In the genomic region with DNA sequence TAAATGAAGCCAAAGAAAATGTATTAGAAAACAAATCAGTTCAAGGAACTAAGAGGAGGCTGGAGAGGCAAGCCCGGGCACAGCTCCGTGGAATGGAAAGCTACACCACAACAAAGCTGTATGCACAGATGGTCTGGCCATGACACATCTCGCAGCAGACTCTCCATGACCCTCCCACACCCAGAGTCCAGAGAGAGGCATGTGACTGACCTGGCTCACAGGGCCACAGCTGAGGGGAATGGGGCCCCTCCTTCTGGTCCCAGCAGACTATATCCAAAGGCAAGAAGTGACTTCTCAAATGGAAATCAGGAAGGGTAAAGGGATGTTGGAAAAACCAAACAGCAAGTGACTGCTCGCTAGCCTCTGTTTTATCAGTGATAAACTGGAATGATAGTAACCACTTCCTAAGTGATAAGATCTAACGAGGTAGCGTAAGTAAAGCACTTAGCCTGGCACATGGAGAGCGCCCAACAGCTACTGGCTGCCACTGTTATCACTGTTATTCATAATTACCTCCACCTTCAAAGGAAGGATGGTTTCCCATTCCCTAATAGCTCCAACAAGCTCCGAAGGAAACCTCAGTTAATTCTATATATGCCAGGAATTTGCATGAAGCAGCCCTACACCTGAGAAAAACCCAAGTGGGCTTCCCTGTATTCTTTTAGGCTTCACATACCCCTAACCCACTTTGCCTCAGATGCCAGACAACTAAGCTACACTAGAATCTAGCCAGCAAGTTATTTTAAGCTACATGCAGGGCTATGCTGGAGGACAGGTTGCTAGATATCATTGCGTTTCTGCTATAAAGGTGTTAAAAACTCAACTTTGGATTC, we compare ENCODE assay signal across 8 cellular contexts. TPM values are rescaled to one million over a fixed set of nuclear protein-coding genes. Genes with fewer than 3 reads are reported as not detected.
DNase-seq lines count a peak whose midpoint lies in the region; ATAC-seq and TF ChIP-seq lines count a peak whose summit lies in the region.

No MANE protein-coding gene starts in this region.

- peak; percentile 38 for DNase-seq in COLO668 (lab: John Stamatoyannopoulos, UW; ENCODE audit: unreplicated experiment)
- DNase-seq in HPDE6-E6E7 (ENCODE audit: extremely low spot score): peak; percentile 92
- DNase-seq in adipocyte (ENCODE audit: low read depth): peak; percentile 82
- no peak for DNase-seq in mesothelial cell of epicardium (ENCODE audit: low spot score in 2 of 2, unreplicated experiment in 2 of 2)
- DNase-seq in left colon: no peak
- no peak for DNase-seq in tibial artery
- DNase-seq in uterus: no peak

- TF ChIP-seq CTCF in mesothelial cell of epicardium (IDR thresholded peaks at IDR 0.05; ENCODE audit: unreplicated experiment): no peak
- no peak for TF ChIP-seq CTCF in tibial artery (IDR thresholded peaks at IDR 0.05)
- TF ChIP-seq CTCF in uterus (IDR thresholded peaks at IDR 0.05): no peak

- no peaks in the 10 kb centered on the region for H3K36me3 ChIP-seq in adipocyte (ENCODE audit: control insufficient read depth, insufficient read depth, low read length, severe bottlenecking)
- no peaks in the 10 kb centered on the region for H3K36me3 ChIP-seq in tibial artery
- H3K36me3 ChIP-seq in uterus: no peaks in the 10 kb centered on the region

- peaks cover 28% of the 10 kb centered on the region for H3K4me1 ChIP-seq in adipocyte (ENCODE audit: control insufficient read depth, insufficient read depth, low read length)
- H3K4me1 ChIP-seq in tibial artery: no peaks in the 10 kb centered on the region
- H3K4me1 ChIP-seq in uterus: no peaks in the 10 kb centered on the region

- no peaks in the 10 kb centered on the region for H3K36me3 Mint-ChIP-seq in mesothelial cell of epicardium

- H3K4me3 Mint-ChIP-seq in mesothelial cell of epicardium: no peak overlapping the region

- no peak for TF ChIP-seq POLR2A in uterus (IDR thresholded peaks at IDR 0.05)

- H3K27ac ChIP-seq in tibial artery: no peak overlapping the region
- H3K27ac ChIP-seq in uterus: no peak overlapping the region

- peaks cover 47% of the 10 kb centered on the region for H3K4me1 Mint-ChIP-seq in mesothelial cell of epicardium

- H3K27me3 Mint-ChIP-seq in mesothelial cell of epicardium (ENCODE audit: low read depth): no peaks in the 10 kb centered on the region

- no peaks in the 10 kb centered on the region for H3K9me3 Mint-ChIP-seq in mesothelial cell of epicardium

- H3K27ac Mint-ChIP-seq in mesothelial cell of epicardium: peak overlapping the region; percentile 94

- ATAC-seq in HG03342 (IDR thresholded peaks at IDR 0.05; ENCODE audit: unreplicated experiment) (no peak), left colon (no peak)

- H3K27me3 ChIP-seq in adipocyte (replicated peaks; ENCODE audit: control insufficient read depth, insufficient read depth, low read length) (no peaks in the 10 kb centered on the region), tibial artery (no peaks in the 10 kb centered on the region), uterus (no peaks in the 10 kb centered on the region)

- H3K4me3 ChIP-seq in adipocyte (ENCODE audit: low read length) (peak overlapping the region; percentile 13), tibial artery (no peak overlapping the region), uterus (no peak overlapping the region)

- H3K9me3 ChIP-seq in adipocyte (ENCODE audit: control insufficient read depth, low read length) (no peaks in the 10 kb centered on the region), tibial artery (no peaks in the 10 kb centered on the region), uterus (no peaks in the 10 kb centered on the region)

- peak overlapping the region; percentile 59 for H3K9ac ChIP-seq in adipocyte (ENCODE audit: low read length)

- intact Hi-C loops in left colon (cut with DNase I, micrococcal nuclease): no loop called here
- intact Hi-C loops in tibial artery (cut with DNase I; ENCODE audit: low total_unique reads): loop anchor here (10.0 kb wide), 1 partner anchor 147 kb away; no protein-coding TSS in a partner anchor
- intact Hi-C loops in uterus (cut with DNase I; ENCODE audit: low total_unique reads): no loop called here

RNA-seq across cellular contexts. Expression of gene OSBPL3, which starts 8.4 kb away (rescaled TPM):
- total RNA-seq in mesothelial cell of epicardium (9.8 to 11.9 TPM (median 11.0 TPM) in 3 replicates), left colon (10 to 100 TPM; 11.0 to 13.2 TPM), uterus (1 to 10 TPM; 1.2 to 9.0 (median 3.5) TPM)

Comparison
In these comparisons a context has a peak if more than half of its experiments do, and no peak if none do; other contexts are left out.
1. DNase-seq: peak in COLO668 (single experiment), HPDE6-E6E7 (single experiment) and adipocyte (single experiment); none in mesothelial cell of epicardium (0 of 2), left colon (0 of 2), tibial artery (0 of 2) and uterus (0 of 2).